Comparison of ENCODE assay signal across 24 cellular contexts in the genomic region with DNA sequence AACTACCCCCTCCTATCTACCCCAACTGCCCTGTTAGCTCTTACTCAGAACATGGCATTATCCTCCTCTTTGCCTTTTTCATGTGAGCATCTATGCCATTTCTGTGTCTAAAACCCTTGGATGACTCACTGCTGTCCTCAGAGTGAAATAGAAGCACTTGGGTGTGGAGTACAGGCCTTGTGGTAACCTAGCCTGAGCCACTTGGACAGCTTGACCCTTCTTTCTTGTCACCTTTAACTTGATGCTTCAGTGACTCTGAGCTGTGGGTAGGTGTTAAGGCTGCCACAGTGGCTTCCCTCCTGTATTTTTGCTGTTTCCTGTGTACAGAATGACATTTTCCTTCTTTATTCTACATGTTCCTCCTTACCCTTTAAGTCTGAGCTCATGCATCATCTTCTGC.
DNase-seq lines count a peak whose midpoint lies in the region; ATAC-seq and TF ChIP-seq lines count a peak whose summit lies in the region.
"Had no signal": no experiment of that assay in that cellular context is flagged by ENCODE, and none has a peak within 500 bp of the region (broad histone marks: within the 10 kb centered on the region; RNA-seq: fewer than 3 reads in every experiment).

No MANE protein-coding gene starts in this region.

- H3K27me3 ChIP-seq in foreskin keratinocyte (no peaks in the 10 kb centered on the region), trophoblast cell (ENCODE audit: insufficient read depth, low read length) (no peaks in the 10 kb centered on the region), suprapubic skin (no peaks in the 10 kb centered on the region)
- H3K27me3 ChIP-seq: Peyer's patch had no signal

- TF ChIP-seq CTCF in foreskin keratinocyte (conservative IDR thresholded peaks at IDR 0.05): no peak
- no peak for TF ChIP-seq CTCF in suprapubic skin (IDR thresholded peaks at IDR 0.05)

- H2BK120ac ChIP-seq in trophoblast cell (ENCODE audit: insufficient read depth, low read length, poor library complexity): no peak overlapping the region

- H3K36me3 ChIP-seq in trophoblast cell (ENCODE audit: control insufficient read depth in 1 of 2, insufficient read depth in 2 of 2, low read length in 2 of 2) (no peaks in the 10 kb centered on the region), suprapubic skin (no peaks in the 10 kb centered on the region)
- H3K36me3 ChIP-seq: Peyer's patch had no signal

- H3K4me3 ChIP-seq in trophoblast cell (ENCODE audit: low read depth, low read length): no peak overlapping the region
- no peak overlapping the region for H3K4me3 ChIP-seq in suprapubic skin
- H3K4me3 ChIP-seq: Peyer's patch had no signal

- no peaks in the 10 kb centered on the region for H3K79me2 ChIP-seq in trophoblast cell (ENCODE audit: control insufficient read depth, insufficient read depth, low read length, poor library complexity)

- H4K91ac ChIP-seq in trophoblast cell (ENCODE audit: low read depth, low read length): no peak overlapping the region

- no peak overlapping the region for H2AK5ac ChIP-seq in trophoblast cell (ENCODE audit: low read length)

- no peak for TF ChIP-seq EP300 in suprapubic skin (IDR thresholded peaks at IDR 0.05)

- H4K8ac ChIP-seq in trophoblast cell (ENCODE audit: low read depth, low read length): no peak overlapping the region

- no peaks in the 10 kb centered on the region for H3K79me1 ChIP-seq in trophoblast cell (ENCODE audit: low read length)

- peak overlapping the region; percentile 58 for H3K23ac ChIP-seq in trophoblast cell (ENCODE audit: low read length)

- TF ChIP-seq POLR2A in suprapubic skin (IDR thresholded peaks at IDR 0.05): no peak

- H2AFZ ChIP-seq in trophoblast cell (ENCODE audit: insufficient read depth, low read length, poor library complexity): no peak overlapping the region

- H3K27ac ChIP-seq in foreskin keratinocyte (no peak overlapping the region), trophoblast cell (ENCODE audit: low read depth, low read length) (no peak overlapping the region), suprapubic skin (no peak overlapping the region)
- H3K27ac ChIP-seq: C4-2B, Peyer's patch had no signal

- H3K18ac ChIP-seq in trophoblast cell (ENCODE audit: low read length): no peak overlapping the region

- no peak overlapping the region for H3K14ac ChIP-seq in trophoblast cell (ENCODE audit: low read length)

- H4K12ac ChIP-seq in trophoblast cell (ENCODE audit: low read depth, low read length): no peak overlapping the region

- H3K4me2 ChIP-seq in trophoblast cell (ENCODE audit: low read length): no peak overlapping the region

- H3K9ac ChIP-seq in trophoblast cell (ENCODE audit: low read length): no peak overlapping the region

- H3K4ac ChIP-seq in trophoblast cell (ENCODE audit: low read depth, low read length): no peak overlapping the region

- H3K4me1 ChIP-seq in foreskin keratinocyte: no peaks in the 10 kb centered on the region
- H3K4me1 ChIP-seq in trophoblast cell (ENCODE audit: control insufficient read depth in 1 of 2, insufficient read depth in 2 of 2, low read length in 2 of 2): no peaks in the 10 kb centered on the region
- H3K4me1 ChIP-seq in suprapubic skin: no peaks in the 10 kb centered on the region
- H3K4me1 ChIP-seq: Caco-2, Peyer's patch had no signal

- ATAC-seq in HG02759 (IDR thresholded peaks at IDR 0.05; ENCODE audit: unreplicated experiment) (peak; percentile 53), foreskin keratinocyte (peak; percentile 14), HG03442 (IDR thresholded peaks at IDR 0.05; ENCODE audit: unreplicated experiment) (no peak), HG03571 (IDR thresholded peaks at IDR 0.05; ENCODE audit: unreplicated experiment) (no peak)
- ATAC-seq: CD8-positive, alpha-beta T cell had no signal

- H2BK12ac ChIP-seq in trophoblast cell (ENCODE audit: low read length): no peak overlapping the region

- H2BK5ac ChIP-seq in trophoblast cell (ENCODE audit: low read depth, low read length, poor library complexity): no peak overlapping the region

- no peaks in the 10 kb centered on the region for H3K9me3 ChIP-seq in trophoblast cell (ENCODE audit: insufficient read depth, low read depth, low read length)
- no peaks in the 10 kb centered on the region for H3K9me3 ChIP-seq in suprapubic skin
- H3K9me3 ChIP-seq: Caco-2, Peyer's patch had no signal

- DNase-seq in NCI-H69 (lab: John Stamatoyannopoulos, UW) (peak; percentile 37), foreskin keratinocyte (peak in 1 of 2 donors; percentile 1), trophoblast cell (no peak), suprapubic skin (ENCODE audit: low spot score in 2 of 2) (no peak), NCI-H1436 treated with DMSO at 0.1 percent for 48 hours (lab: John Stamatoyannopoulos, UW) (no peak)
- DNase-seq: Caco-2; CD8-positive, alpha-beta T cell; DMS79 treated with DMSO at 0.1 percent for 48 hours; GF-D8; GOT3; HCEC 1CT; IMR-90; KG1; MM.1S; NCI-H1694; NCI-H2029 treated with DMSO at 0.1 percent for 48 hours; NCI-H526 treated with DMSO at 0.1 percent for 48 hours; OCI-M1; Peyer's patch; SHP77 treated with DMSO at 0.1 percent for 48 hours had no signal

Comparison
In these comparisons a context has a peak if more than half of its experiments do, and no peak if none do; other contexts are left out.
1. ATAC-seq: peak in HG02759 (single experiment) and foreskin keratinocyte (single experiment); none in HG03442 (single experiment) and HG03571 (single experiment).